Comparison of ENCODE assay signal across 21 cellular contexts in the genomic region with DNA sequence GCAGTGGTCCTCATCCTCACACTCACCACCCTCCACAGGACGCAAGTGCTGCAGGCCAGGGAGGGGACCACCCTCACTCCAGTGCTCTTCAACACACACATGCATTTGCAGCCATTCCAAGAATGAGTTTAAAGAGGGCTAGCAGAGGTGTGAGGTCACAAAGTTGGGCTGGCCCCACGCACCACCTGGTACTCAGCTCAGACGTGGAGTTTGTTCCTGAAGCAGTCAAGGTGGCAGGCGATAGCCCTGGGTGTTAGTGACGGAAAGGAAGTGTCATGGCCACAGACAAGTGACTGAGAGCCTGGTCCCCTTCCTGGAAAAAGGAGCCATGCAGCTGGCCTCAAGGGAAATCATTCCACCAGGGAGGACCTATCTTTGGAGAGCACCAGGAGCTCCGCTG.
"Had no signal": no experiment of that assay in that cellular context is flagged by ENCODE, and none has a peak within 500 bp of the region (broad histone marks: within the 10 kb centered on the region; RNA-seq: fewer than 3 reads in every experiment).

No MANE protein-coding gene starts in this region.

- H3K27ac Mint-ChIP-seq: nephron progenitor cell had no signal

- H3K27me3 Mint-ChIP-seq: naive B cell had no signal

- ATAC-seq: foreskin keratinocyte, left cardiac atrium, left ventricle myocardium superior had no signal

- H3K4me1 ChIP-seq: colonic mucosa, foreskin keratinocyte, psoas muscle, sigmoid colon, uterus had no signal

- H3K27ac ChIP-seq: colonic mucosa, foreskin keratinocyte, hepatocyte, neutrophil, psoas muscle, sigmoid colon, skin epidermis, thoracic aorta, uterus had no signal

- H3K4me3 Mint-ChIP-seq: naive B cell, nephron progenitor cell had no signal

- H3K9me3 Mint-ChIP-seq: naive B cell, nephron progenitor cell had no signal

- H3K4me1 Mint-ChIP-seq: naive B cell had no signal

- H3K9me3 ChIP-seq: colonic mucosa, neutrophil, psoas muscle, sigmoid colon, thoracic aorta, uterus had no signal

- H3K4me2 ChIP-seq: hepatocyte had no signal

- DNase-seq: colonic mucosa; dermis blood vessel endothelial cell; erythroblast; foreskin keratinocyte; kidney; left cardiac atrium; left ventricle myocardium superior; mesenchymal stem cell; naive B cell; nephron progenitor cell; psoas muscle; retina; sigmoid colon; stimulated activated CD4-positive, alpha-beta T cell treated with anti-CD3 and anti-CD28 coated beads, Interleukin-12 subunit alpha, Interleukin-12 subunit beta, amount 100 ng/mL, for 4 hours; stimulated activated naive CD4-positive, alpha-beta T cell treated with Interleukin-2 at 50 U/mL for 16 hours; trophoblast cell; uterus had no signal

- H3K27me3 ChIP-seq: colonic mucosa, hepatocyte, neutrophil, sigmoid colon, uterus had no signal

- H2AFZ ChIP-seq: hepatocyte had no signal
